11 cellular contexts compared by ENCODE assay signal in the genomic region with DNA sequence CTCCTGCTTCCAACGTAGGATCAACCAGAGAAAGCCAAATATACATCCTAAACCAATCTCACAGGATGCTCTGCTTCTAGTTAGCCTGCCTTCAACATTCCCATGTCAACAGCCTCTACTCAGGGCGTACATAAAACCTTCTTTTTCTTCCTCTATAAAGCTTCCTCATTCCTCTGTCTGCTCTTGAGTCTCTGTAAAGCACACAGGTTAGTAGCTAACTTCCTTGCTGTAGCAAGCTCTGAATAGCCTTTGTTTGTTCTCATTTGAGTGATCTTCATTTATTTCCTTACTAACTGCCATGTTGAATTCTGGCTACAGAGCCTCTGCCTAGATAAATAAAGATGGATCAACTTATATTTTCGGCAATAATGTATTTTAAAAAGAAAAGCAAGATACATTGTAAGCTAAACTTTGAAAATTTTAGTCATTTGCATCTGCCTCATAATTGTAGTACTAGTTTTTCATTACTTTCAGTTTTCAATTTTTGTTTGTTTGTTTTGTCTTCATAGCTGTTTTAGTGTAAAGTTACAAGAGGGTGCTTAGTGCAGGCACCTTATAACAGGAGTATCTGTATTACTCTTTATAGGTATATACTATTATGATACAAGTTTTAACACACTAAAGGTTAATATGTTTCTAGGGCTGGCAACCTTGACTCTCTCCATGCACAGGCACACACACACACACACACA.
DNase-seq lines count a peak whose midpoint lies in the region; ATAC-seq and TF ChIP-seq lines count a peak whose summit lies in the region.
"Had no signal": no experiment of that assay in that cellular context is flagged by ENCODE, and none has a peak within 500 bp of the region (broad histone marks: within the 10 kb centered on the region; RNA-seq: fewer than 3 reads in every experiment).

No MANE protein-coding gene starts in this region.

- no peak overlapping the region for H3K27ac ChIP-seq in osteoblast (ENCODE audit: low read depth, low read length)

- no peaks in the 10 kb centered on the region for H3K36me3 ChIP-seq in osteoblast (ENCODE audit: insufficient read depth, low read length)

- no peak overlapping the region for H3K4me2 ChIP-seq in osteoblast (ENCODE audit: insufficient read depth, low read length)

- no peaks in the 10 kb centered on the region for H4K20me1 ChIP-seq in osteoblast (ENCODE audit: insufficient read depth, low read length)

- H3K4me1 ChIP-seq in osteoblast (ENCODE audit: insufficient read depth, low read length): no peaks in the 10 kb centered on the region

- H3K79me2 ChIP-seq in osteoblast (ENCODE audit: insufficient read depth, low read length): no peaks in the 10 kb centered on the region

- ATAC-seq in GM19023 (IDR thresholded peaks at IDR 0.05; ENCODE audit: unreplicated experiment) (peak; percentile 56), GM21786 (IDR thresholded peaks at IDR 0.05; ENCODE audit: unreplicated experiment) (peak; percentile 60), HG03378 (IDR thresholded peaks at IDR 0.05; ENCODE audit: unreplicated experiment) (peak; percentile 62)
- ATAC-seq: SK-N-SH treated with all-trans-retinoic acid at 6 μM for 48 hours had no signal

- H3K4me3 ChIP-seq in osteoblast (ENCODE audit: insufficient read depth, low read length): no peak overlapping the region

- H3K27me3 ChIP-seq in osteoblast (ENCODE audit: insufficient read depth, low read length): no peaks in the 10 kb centered on the region

- H2AFZ ChIP-seq in osteoblast (ENCODE audit: low read length): no peak overlapping the region

- peak; percentile 50 for DNase-seq in kidney tubule cell (ENCODE audit: low spot score)
- DNase-seq in NK-92 treated with Interleukin-12 subunit alpha and Interleukin-12 subunit beta, amount 100 ng/mL, for 24 hours (lab: John Stamatoyannopoulos, UW): no peak
- DNase-seq in pons (ENCODE audit: low spot score): no peak
- DNase-seq in GM20000 (ENCODE audit: low spot score): no peak
- DNase-seq in osteoblast (ENCODE audit: insufficient read length, low spot score, missing footprints): no peak
- DNase-seq: central memory CD4-positive, alpha-beta T cell; MV-4-11 had no signal

- TF ChIP-seq CTCF in GM20000 (IDR thresholded peaks at IDR 0.05; ENCODE audit: extremely low read depth, missing control alignments): no peak
- no peak for TF ChIP-seq CTCF in osteoblast (IDR thresholded peaks at IDR 0.05; ENCODE audit: extremely low read depth, low read depth, low read length)

- H3K9me3 ChIP-seq in osteoblast (ENCODE audit: low read depth, low read length): no peaks in the 10 kb centered on the region
